In the genomic region with DNA sequence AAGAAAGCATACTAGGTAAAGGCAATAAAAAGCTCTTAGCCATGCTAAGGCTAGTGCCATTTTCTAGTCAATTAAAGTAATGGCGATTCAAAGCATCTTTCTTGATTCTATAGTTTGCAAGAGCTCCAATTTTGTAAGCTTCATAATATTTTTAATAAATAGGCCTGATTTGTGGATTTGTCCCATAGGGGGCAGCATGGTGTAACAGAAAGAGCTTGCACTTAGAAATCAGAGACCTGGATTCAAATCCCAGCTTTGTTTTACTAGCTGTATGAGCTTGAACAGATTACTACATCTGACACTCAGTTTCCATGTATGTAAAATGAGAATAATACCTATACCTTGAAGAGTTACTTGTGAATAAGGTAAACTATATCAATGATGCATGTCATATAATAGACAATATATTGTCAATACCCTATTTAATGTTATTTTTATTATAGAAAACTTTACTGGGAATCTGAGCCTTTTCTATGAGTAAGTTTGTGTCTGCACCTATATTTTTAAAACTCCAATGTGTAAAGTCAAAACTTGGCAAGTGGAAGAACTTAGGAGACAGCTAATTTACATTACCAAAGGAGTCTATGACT, we compare ENCODE assay signal across 8 cellular contexts.
DNase-seq lines count a peak whose midpoint lies in the region; ATAC-seq and TF ChIP-seq lines count a peak whose summit lies in the region.

No MANE protein-coding gene starts in this region.

- H3K9me3 ChIP-seq in mesenchymal stem cell (ENCODE audit: control insufficient read depth, low read length) (no peaks in the 10 kb centered on the region), stomach (no peaks in the 10 kb centered on the region)

- H3K18ac ChIP-seq in mesenchymal stem cell (ENCODE audit: low read depth in 1 of 2, low read length in 2 of 2), result no peak overlapping the region

- H3K14ac ChIP-seq in mesenchymal stem cell (ENCODE audit: low read length in 2 of 2), result no peak overlapping the region

- no peak overlapping the region for H2AFZ ChIP-seq in KMS-11 (ENCODE audit: low read depth)
- H2AFZ ChIP-seq in mesenchymal stem cell (ENCODE audit: low read depth, low read length), result no peak overlapping the region

- no peak overlapping the region for H2BK5ac ChIP-seq in mesenchymal stem cell (ENCODE audit: low read depth, low read length, poor library complexity, severe bottlenecking)

- intact Hi-C loops in stomach (cut with DNase I; ENCODE audit: low total_unique reads), result no loop called here

- DNase-seq in Daoy (ENCODE audit: low read depth) (peak; percentile 21), mesenchymal stem cell (peak; percentile 39), mucosa of gallbladder (ENCODE audit: low spot score) (no peak), stomach (no peak)
- DNase-seq in activated CD4-positive, alpha-beta T cell treated with anti-CD3 and anti-CD28 coated beads, Interleukin-2, amount 50 U/mL, for 4 hours, result peak; percentile 5 to 7

- TF ChIP-seq CTCF in KMS-11 (conservative IDR thresholded peaks at IDR 0.05; ENCODE audit: low read depth, low read length) (peak; percentile 74), stomach (IDR thresholded peaks at IDR 0.05) (no peak)

- no peak overlapping the region for H2BK12ac ChIP-seq in mesenchymal stem cell (ENCODE audit: low read length in 2 of 2)

- no peak overlapping the region for H4K91ac ChIP-seq in mesenchymal stem cell (ENCODE audit: low read length)

- H3K4ac ChIP-seq in mesenchymal stem cell (ENCODE audit: low read depth in 1 of 2, low read length in 2 of 2), result no peak overlapping the region

- no CpG with 5 or more reads among the region's 1 CpG for WGBS in mesenchymal stem cell
- 49 to 72% (median 55%) methylated on average over 1 of the region's 1 CpG for WGBS in stomach, 5 donors

- H3K4me3 ChIP-seq in KMS-11 (IDR thresholded peaks at IDR 0.05; ENCODE audit: insufficient read depth, low read depth, low read length) (no peak overlapping the region), mesenchymal stem cell (ENCODE audit: insufficient read depth in 1 of 2, low read depth in 1 of 2, low read length in 2 of 2) (no peak overlapping the region), stomach (no peak overlapping the region)

- H3K79me2 ChIP-seq in KMS-11 (ENCODE audit: insufficient read depth, low read depth), result no peaks in the 10 kb centered on the region

- H3K9ac ChIP-seq in KMS-11 (no peak overlapping the region), mesenchymal stem cell (ENCODE audit: low read length) (no peak overlapping the region)

- H3K4me1 ChIP-seq in KMS-11 (ENCODE audit: low read depth, poor library complexity, severe bottlenecking), result no peaks in the 10 kb centered on the region
- H3K4me1 ChIP-seq in mesenchymal stem cell (ENCODE audit: control insufficient read depth, insufficient read depth, low read depth, low read length), result no peaks in the 10 kb centered on the region
- no peaks in the 10 kb centered on the region for H3K4me1 ChIP-seq in stomach

- ATAC-seq in HG03521 (IDR thresholded peaks at IDR 0.05; ENCODE audit: unreplicated experiment) (no peak), HG03432 (IDR thresholded peaks at IDR 0.05; ENCODE audit: unreplicated experiment) (no peak)

- no peak overlapping the region for H2AK5ac ChIP-seq in mesenchymal stem cell (ENCODE audit: low read length, severe bottlenecking)

- no peaks in the 10 kb centered on the region for H4K20me1 ChIP-seq in KMS-11 (ENCODE audit: insufficient read depth)

- no peak overlapping the region for H2BK120ac ChIP-seq in mesenchymal stem cell (ENCODE audit: low read depth, low read length)

- no peak overlapping the region for H2BK15ac ChIP-seq in mesenchymal stem cell (ENCODE audit: low read depth, poor library complexity, severe bottlenecking)

- H3K79me1 ChIP-seq in mesenchymal stem cell (replicated peaks; ENCODE audit: low read length, poor library complexity, severe bottlenecking), result no peaks in the 10 kb centered on the region

- H3K27ac ChIP-seq in KMS-11, result no peak overlapping the region
- H3K27ac ChIP-seq in mesenchymal stem cell (ENCODE audit: low read length, poor library complexity, severe bottlenecking), result no peak overlapping the region
- H3K27ac ChIP-seq in stomach, result no peak overlapping the region

- H3K27me3 ChIP-seq in KMS-11 (ENCODE audit: insufficient read depth, low read depth) (no peaks in the 10 kb centered on the region), mesenchymal stem cell (ENCODE audit: control insufficient read depth in 1 of 2, insufficient read depth in 1 of 2, low read length in 2 of 2) (peaks cover 0 to 8% of the 10 kb centered on the region in 2 experiments), stomach (no peaks in the 10 kb centered on the region)

- no peak overlapping the region for H4K8ac ChIP-seq in mesenchymal stem cell (ENCODE audit: low read length)

- H3K36me3 ChIP-seq in KMS-11 (ENCODE audit: insufficient read depth), result no peaks in the 10 kb centered on the region
- no peaks in the 10 kb centered on the region for H3K36me3 ChIP-seq in mesenchymal stem cell (ENCODE audit: control insufficient read depth in 1 of 2, insufficient read depth in 2 of 2, low read depth in 1 of 2, low read length in 2 of 2)
- H3K36me3 ChIP-seq in stomach, result no peaks in the 10 kb centered on the region

- no peak for TF ChIP-seq POLR2A in stomach (IDR thresholded peaks at IDR 0.05)

- H3K23ac ChIP-seq in mesenchymal stem cell (ENCODE audit: low read length in 2 of 2), result no peak overlapping the region

- TF ChIP-seq EP300 in stomach (IDR thresholded peaks at IDR 0.05), result no peak

- no peak overlapping the region for H3K4me2 ChIP-seq in KMS-11
- H3K4me2 ChIP-seq in mesenchymal stem cell (ENCODE audit: low read length, poor library complexity, severe bottlenecking), result no peak overlapping the region

Comparison
In these comparisons a context has a peak if more than half of its experiments do, and no peak if none do; other contexts are left out.
1. DNase-seq: peak in Daoy (single experiment), activated CD4-positive, alpha-beta T cell treated with anti-CD3 and anti-CD28 coated beads, Interleukin-2, amount 50 U/mL, for 4 hours (2 of 2) and mesenchymal stem cell (single experiment); none in mucosa of gallbladder (single experiment) and stomach (single experiment).